Comparison of ENCODE assay signal across 8 cellular contexts in the genomic region with DNA sequence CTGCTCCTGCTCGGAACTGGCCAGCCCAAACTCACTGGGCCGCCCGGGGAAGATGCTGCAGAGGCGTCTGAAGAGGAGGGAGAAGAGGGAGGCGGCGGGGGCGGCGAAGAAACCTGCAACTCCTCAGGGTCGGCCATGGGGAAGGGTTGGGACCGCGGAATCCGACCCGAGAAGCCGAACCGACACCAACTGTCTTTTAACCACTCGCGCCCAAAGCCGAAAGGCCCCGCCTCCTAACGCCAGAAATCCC. TPM values are rescaled to one million over a fixed set of nuclear protein-coding genes. Genes with fewer than 3 reads are reported as not detected.
DNase-seq lines count a peak whose midpoint lies in the region; ATAC-seq and TF ChIP-seq lines count a peak whose summit lies in the region.

A gene (minus strand): TSS at position 223 of the 250 bp plus-strand sequence. CDS start 86 bp downstream, at position 137.

- peak within 1 kb of the TSS; percentile 90 for H3K4me3 Mint-ChIP-seq in T-helper 1 cell treated with Interleukin-12 subunit alpha and Interleukin-12 subunit beta and Interleukin-4 antibody, amounts not matched to agents 30 μg/mL and 1 μg/mL, for 36 hours

- in situ Hi-C loops in GM23248 (cut with MboI): no loop called here

- DNase-seq in GM23248 (no peak), skeletal muscle cell (ENCODE audit: low read depth) (no peak), GF-D8 (lab: John Stamatoyannopoulos, UW) (no peak)
- no peak for DNase-seq in activated CD4-positive, alpha-beta T cell treated with anti-CD3 and anti-CD28 coated beads for 1 hour

- peaks cover 27% of the 10 kb centered on the region for H3K4me1 Mint-ChIP-seq in T-helper 1 cell treated with Interleukin-12 subunit alpha and Interleukin-12 subunit beta and Interleukin-4 antibody, amounts not matched to agents 30 μg/mL and 1 μg/mL, for 36 hours (ENCODE audit: low read depth)

- no peaks in the 10 kb centered on the region for H3K27me3 Mint-ChIP-seq in T-helper 1 cell treated with Interleukin-12 subunit alpha and Interleukin-12 subunit beta and Interleukin-4 antibody, amounts not matched to agents 30 μg/mL and 1 μg/mL, for 36 hours (ENCODE audit: low read depth)

- H3K27me3 ChIP-seq in GM23248 (replicated peaks; ENCODE audit: insufficient read depth): no peaks in the 10 kb centered on the region
- no peaks in the 10 kb centered on the region for H3K27me3 ChIP-seq in gastroesophageal sphincter

- H3K27ac ChIP-seq in GM23248: peak within 1 kb of the TSS; percentile 84
- H3K27ac ChIP-seq in gastroesophageal sphincter: peak within 1 kb of the TSS; percentile 89 to 98 (median 96)

- TF ChIP-seq POLR2A in gastroesophageal sphincter (IDR thresholded peaks at IDR 0.05): no peak

- H3K9me2 ChIP-seq in GM23248 (ENCODE audit: insufficient read depth): no peaks in the 10 kb centered on the region

- H3K36me3 Mint-ChIP-seq in T-helper 1 cell treated with Interleukin-12 subunit alpha and Interleukin-12 subunit beta and Interleukin-4 antibody, amounts not matched to agents 30 μg/mL and 1 μg/mL, for 36 hours (ENCODE audit: low read depth): peaks cover 4% of the 10 kb centered on the region

- H3K9me3 ChIP-seq in GM23248 (ENCODE audit: low read depth) (no peaks in the 10 kb centered on the region), gastroesophageal sphincter (no peaks in the 10 kb centered on the region)

- peak within 1 kb of the TSS; percentile 97 for H2AFZ ChIP-seq in GM23248

- H3F3A ChIP-seq in GM23248 (ENCODE audit: insufficient read depth): peaks cover 28% of the 10 kb centered on the region

- H3K9ac ChIP-seq in GM23248: peak within 1 kb of the TSS; percentile 90

- H3K79me2 ChIP-seq in GM23248 (ENCODE audit: insufficient read depth): peaks cover 74% of the 10 kb centered on the region

- ATAC-seq in gastroesophageal sphincter: peak; percentile 3
- ATAC-seq in GM18873 (IDR thresholded peaks at IDR 0.05; ENCODE audit: low FRiP score, unreplicated experiment): no peak
- no peak for ATAC-seq in HG02763 (IDR thresholded peaks at IDR 0.05; ENCODE audit: unreplicated experiment)

- TF ChIP-seq CTCF in gastroesophageal sphincter (IDR thresholded peaks at IDR 0.05): no peak

- H3K4me1 ChIP-seq in GM23248 (ENCODE audit: insufficient read depth): peaks cover 12% of the 10 kb centered on the region
- H3K4me1 ChIP-seq in gastroesophageal sphincter: peaks cover 2 to 43% (median 9%) of the 10 kb centered on the region in 3 donors

- peak within 1 kb of the TSS; percentile 92 for H3K27ac Mint-ChIP-seq in T-helper 1 cell treated with Interleukin-12 subunit alpha and Interleukin-12 subunit beta and Interleukin-4 antibody, amounts not matched to agents 30 μg/mL and 1 μg/mL, for 36 hours

- H3K4me3 ChIP-seq in GM23248 (peak within 1 kb of the TSS; percentile 92), gastroesophageal sphincter (peak within 1 kb of the TSS; percentile 81 to 93), skeletal muscle cell (ENCODE audit: low read depth, low read length) (peak within 1 kb of the TSS; percentile 82)

- 1 to 3% methylated on average over 11 to 20 of the region's 20 CpGs for WGBS in GM23248 (ENCODE audit: low coverage in 1 of 2, low lambda C conversion rate in 2 of 2, missing lambda C conversion rate in 2 of 2), 2 experiments
- no CpG with 5 or more reads among the region's 20 CpGs for WGBS in gastroesophageal sphincter (ENCODE audit: low coverage in 1 of 2), 2 donors

- H3K4me2 ChIP-seq in GM23248 (ENCODE audit: unreplicated experiment): peak within 1 kb of the TSS; percentile 93

- H3K9me3 Mint-ChIP-seq in T-helper 1 cell treated with Interleukin-12 subunit alpha and Interleukin-12 subunit beta and Interleukin-4 antibody, amounts not matched to agents 30 μg/mL and 1 μg/mL, for 36 hours: no peaks in the 10 kb centered on the region

- H3K36me3 ChIP-seq in GM23248 (ENCODE audit: low read depth): no peaks in the 10 kb centered on the region
- no peaks in the 10 kb centered on the region for H3K36me3 ChIP-seq in gastroesophageal sphincter

- no peaks in the 10 kb centered on the region for H4K20me1 ChIP-seq in GM23248 (ENCODE audit: insufficient read depth)

- no peak for TF ChIP-seq EP300 in gastroesophageal sphincter (IDR thresholded peaks at IDR 0.05)

RNA-seq across cellular contexts. Expression of the gene that starts here (rescaled TPM):
- 12.4 and 19.5 TPM in 2 replicates for total RNA-seq in GM23248 (2014; rRNA removed; shearing (Covaris generic))
- 13.3 and 14.1 TPM in 2 replicates for polyA plus RNA-seq in GM23248 (2016; fragmentation: Nextera tagmentation; extraction: Ambion mirVana)
- total RNA-seq in gastroesophageal sphincter: 1 to 10 TPM; 2.8 to 4.2 (median 3.6) TPM
